8 cellular contexts compared by ENCODE assay signal in the genomic region with DNA sequence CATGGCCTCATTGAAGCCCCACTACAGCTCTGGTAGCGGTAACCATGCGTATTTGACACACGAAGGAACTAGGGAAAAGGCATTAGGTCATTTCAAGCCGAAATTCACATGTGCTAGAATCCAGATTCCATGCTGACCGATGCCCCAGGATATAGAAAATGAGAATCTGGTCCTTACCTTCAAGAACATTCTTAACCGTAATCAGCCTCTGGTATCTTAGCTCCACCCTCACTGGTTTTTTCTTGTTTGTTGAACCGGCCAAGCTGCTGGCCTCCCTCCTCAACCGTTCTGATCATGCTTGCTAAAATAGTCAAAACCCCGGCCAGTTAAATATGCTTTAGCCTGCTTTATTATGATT. TPM values are rescaled to one million over a fixed set of nuclear protein-coding genes. Genes with fewer than 3 reads are reported as not detected.
A peak's percentile ranks its signal among the peaks of the same experiment; 100 is the strongest.
DNase-seq lines count a peak whose midpoint lies in the region; ATAC-seq and TF ChIP-seq lines count a peak whose summit lies in the region.

No MANE protein-coding gene starts in this region.

- ATAC-seq in heart right ventricle: peak in 1 of 8 donors; percentile 2
- ATAC-seq in naive thymus-derived CD4-positive, alpha-beta T cell: no peak
- no peak for ATAC-seq in HG03039 (IDR thresholded peaks at IDR 0.05; ENCODE audit: unreplicated experiment)
- ATAC-seq in HG03108 (IDR thresholded peaks at IDR 0.05; ENCODE audit: unreplicated experiment): no peak

- DNase-seq in heart right ventricle (no peak), cardiac septum (ENCODE audit: low spot score) (no peak), NCI-H748 (lab: John Stamatoyannopoulos, UW; ENCODE audit: unreplicated experiment) (peak; percentile 39), coronary artery (ENCODE audit: low spot score) (no peak), mucosa of gallbladder (ENCODE audit: low spot score) (no peak)
- no peak for DNase-seq in naive thymus-derived CD4-positive, alpha-beta T cell

- intact Hi-C loops in heart right ventricle (cut with DNase I): no loop called here
- intact Hi-C loops in cardiac septum (cut with DNase I): no loop called here
- intact Hi-C loops in naive thymus-derived CD4-positive, alpha-beta T cell (cut with micrococcal nuclease): loop anchor here (2.0 to 10.0 kb wide), 4 partner anchors 344 to 1524 kb away; a partner anchor contains a TSS

- 10 to 11% methylated on average over 9 of the region's 9 CpGs for WGBS in heart right ventricle, 2 donors

- peak overlapping the region in 7 of 9 donors; percentile 14 to 95 (median 84) for H3K27ac Mint-ChIP-seq in naive thymus-derived CD4-positive, alpha-beta T cell

- POLR2A ChIA-PET in naive thymus-derived CD4-positive, alpha-beta T cell (lab: Charles Lee): no interaction called here

- H3K27me3 ChIP-seq in heart right ventricle: no peaks in the 10 kb centered on the region
- H3K27me3 ChIP-seq in naive thymus-derived CD4-positive, alpha-beta T cell (ENCODE audit: control insufficient read depth in 2 of 2, insufficient read depth in 2 of 2, low read length in 2 of 2): no peaks in the 10 kb centered on the region

- no peaks in the 10 kb centered on the region for H3K27me3 Mint-ChIP-seq in naive thymus-derived CD4-positive, alpha-beta T cell

- no peaks in the 10 kb centered on the region for H3K36me3 Mint-ChIP-seq in naive thymus-derived CD4-positive, alpha-beta T cell

- TF ChIP-seq CTCF in heart right ventricle (IDR thresholded peaks at IDR 0.05) (no peak), coronary artery (IDR thresholded peaks at IDR 0.05) (no peak)

- H3K4me3 Mint-ChIP-seq in naive thymus-derived CD4-positive, alpha-beta T cell: peak overlapping the region; percentile 78 to 97 (median 91)

- peaks cover 0 to 13% (median 5%) of the 10 kb centered on the region in 9 donors for H3K4me1 ChIP-seq in heart right ventricle
- no peaks in the 10 kb centered on the region for H3K4me1 ChIP-seq in naive thymus-derived CD4-positive, alpha-beta T cell (ENCODE audit: control insufficient read depth in 2 of 2, insufficient read depth in 2 of 2, low read length in 2 of 2)

- H3K9me3 Mint-ChIP-seq in naive thymus-derived CD4-positive, alpha-beta T cell: no peaks in the 10 kb centered on the region

- no peaks in the 10 kb centered on the region for H3K36me3 ChIP-seq in heart right ventricle
- no peaks in the 10 kb centered on the region for H3K36me3 ChIP-seq in naive thymus-derived CD4-positive, alpha-beta T cell (ENCODE audit: control insufficient read depth in 2 of 3, insufficient read depth in 3 of 3, low read length in 3 of 3)

- peak overlapping the region in 5 of 10 donors; percentile 71 to 90 (median 76) for H3K27ac ChIP-seq in heart right ventricle
- H3K27ac ChIP-seq in coronary artery: peak overlapping the region in 1 of 2 donors; percentile 86
- peak overlapping the region; percentile 80 for H3K27ac ChIP-seq in naive thymus-derived CD4-positive, alpha-beta T cell (ENCODE audit: low read depth, low read length)

- CTCF ChIA-PET in naive thymus-derived CD4-positive, alpha-beta T cell (lab: Charles Lee): no interaction called here

- H3K4me3 ChIP-seq in heart right ventricle: peak overlapping the region; percentile 44 to 74 (median 64)
- peak overlapping the region; percentile 85 for H3K4me3 ChIP-seq in coronary artery
- H3K4me3 ChIP-seq in naive thymus-derived CD4-positive, alpha-beta T cell (ENCODE audit: low read length): peak overlapping the region; percentile 47

- peaks cover 0 to 22% (median 10%) of the 10 kb centered on the region in 7 donors for H3K4me1 Mint-ChIP-seq in naive thymus-derived CD4-positive, alpha-beta T cell

- no peaks in the 10 kb centered on the region for H3K9me3 ChIP-seq in heart right ventricle
- H3K9me3 ChIP-seq in naive thymus-derived CD4-positive, alpha-beta T cell (ENCODE audit: control insufficient read depth in 2 of 3, low read length in 3 of 3): no peaks in the 10 kb centered on the region

RNA-seq across cellular contexts. Expression of a gene that starts 0.9 kb away (rescaled TPM):
- total RNA-seq in heart right ventricle (10 to 100 TPM; 17.0 to 29.2 (median 24.0) TPM), cardiac septum (24.9 TPM), mucosa of gallbladder (20.2 TPM)
- polyA plus RNA-seq in heart right ventricle: 10 to 100 TPM; 28.0 to 29.6 TPM
- total RNA-seq in naive thymus-derived CD4-positive, alpha-beta T cell: 10 to 100 TPM; 13.6 to 73.7 (median 14.9) TPM
- 10 to 100 TPM; 64.3 to 89.8 TPM for polyA plus RNA-seq in naive thymus-derived CD4-positive, alpha-beta T cell

Comparison
In these comparisons a context has a peak if more than half of its experiments do, and no peak if none do; other contexts are left out.
1. intact Hi-C loops: an anchor here in naive thymus-derived CD4-positive, alpha-beta T cell (2.0 to 10.0 kb wide); none called in heart right ventricle and cardiac septum.